Comparison of ENCODE assay signal across 8 cellular contexts in genomic region chr14:53955671-53956426, GRCh38. TPM values are rescaled to one million over a fixed set of nuclear protein-coding genes. Genes with fewer than 3 reads are reported as not detected.
DNase-seq lines count a peak whose midpoint lies in the region; ATAC-seq and TF ChIP-seq lines count a peak whose summit lies in the region.

No MANE protein-coding gene starts in this region.

- no peak for TF ChIP-seq POLR2A in transverse colon (IDR thresholded peaks at IDR 0.05)

- H3K4me1 ChIP-seq in liver (ENCODE audit: control insufficient read depth in 4 of 4, insufficient read depth in 4 of 4, low read length in 3 of 4) (peaks cover 11 to 49% (median 37%) of the 10 kb centered on the region in 4 donors), transverse colon (peaks cover 4 to 43% (median 34%) of the 10 kb centered on the region in 4 donors)

- TF ChIP-seq RAD21 in liver (IDR thresholded peaks at IDR 0.05), result no peak

- peak overlapping the region; percentile 42 to 73 for H3K27ac ChIP-seq in liver (ENCODE audit: low read depth in 1 of 2, low read length in 2 of 2)
- H3K27ac ChIP-seq in transverse colon, result peak overlapping the region; percentile 80 to 89 (median 83)

- intact Hi-C loops in transverse colon (cut with DNase I; ENCODE audit: low total_unique reads), result loop anchor here (10.0 kb wide), 1 partner anchor 219 kb away; no protein-coding TSS in a partner anchor

- no peak for TF ChIP-seq EP300 in transverse colon (IDR thresholded peaks at IDR 0.05; ENCODE audit: low read depth)

- H3K9me3 Mint-ChIP-seq in activated T-cell treated with anti-CD3 and anti-CD28 coated beads, Interleukin-2, amount 50 U/mL, for 4 hours, result no peaks in the 10 kb centered on the region

- peaks cover 73% of the 10 kb centered on the region for H3K27me3 Mint-ChIP-seq in activated T-cell treated with anti-CD3 and anti-CD28 coated beads, Interleukin-2, amount 50 U/mL, for 4 hours (ENCODE audit: low read depth)

- H3K9ac ChIP-seq in liver (ENCODE audit: low read depth in 1 of 2, low read length in 2 of 2), result peak overlapping the region in 1 of 2 donors; percentile 59

- no peaks in the 10 kb centered on the region for H3K36me3 ChIP-seq in liver (ENCODE audit: control insufficient read depth in 4 of 4, insufficient read depth in 3 of 4, low read depth in 1 of 4, low read length in 3 of 4)
- no peaks in the 10 kb centered on the region for H3K36me3 ChIP-seq in transverse colon

- H3K36me3 Mint-ChIP-seq in activated T-cell treated with anti-CD3 and anti-CD28 coated beads, Interleukin-2, amount 50 U/mL, for 4 hours (ENCODE audit: insufficient read depth), result no peaks in the 10 kb centered on the region

- ATAC-seq in activated T-cell treated with anti-CD3 and anti-CD28 coated beads, Interleukin-2, amount 50 U/mL, for 4 hours, result no peak
- no peak for ATAC-seq in GM21825 (IDR thresholded peaks at IDR 0.05; ENCODE audit: unreplicated experiment)

- peak overlapping the region; percentile 65 for H3K4me3 ChIP-seq in astrocyte of the spinal cord (ENCODE audit: low read depth, low read length)
- H3K4me3 ChIP-seq in liver (ENCODE audit: low read depth in 1 of 3, low read length in 3 of 3), result peak overlapping the region in 2 of 3 donors; percentile 27 to 71
- peak overlapping the region; percentile 13 to 59 (median 54) for H3K4me3 ChIP-seq in transverse colon

- peaks cover 40% of the 10 kb centered on the region for H3K4me1 Mint-ChIP-seq in activated T-cell treated with anti-CD3 and anti-CD28 coated beads, Interleukin-2, amount 50 U/mL, for 4 hours (ENCODE audit: low read depth)

- in situ Hi-C loops in astrocyte of the spinal cord (cut with HindIII; ENCODE audit: low sequenced_read_pairs) (no loop called here), transverse colon (cut with MboI; ENCODE audit: low pct_ligation_motif_present in 1 of 4, low pct_unique_long_range_greater_than_20kb in 1 of 4, low sequenced_read_pairs in 3 of 4) (loop anchor here in 1 of 4 donors (25.0 kb wide), 1 partner anchor 381 kb away; no protein-coding TSS in a partner anchor)

- no peaks in the 10 kb centered on the region for H3K9me3 ChIP-seq in liver (ENCODE audit: control insufficient read depth in 4 of 4, low read length in 3 of 4)
- no peaks in the 10 kb centered on the region for H3K9me3 ChIP-seq in transverse colon

- 5% methylated on average over 52 of the region's 52 CpGs for WGBS in liver
- 0 to 6% methylated on average over 7 to 47 of the region's 52 CpGs for WGBS in transverse colon (ENCODE audit: low coverage in 1 of 2), 2 donors

- no peak for DNase-seq in activated T-cell treated with anti-CD3 and anti-CD28 coated beads, Interleukin-2, amount 50 U/mL, for 4 hours
- DNase-seq in activated T-cell treated with anti-CD3 and anti-CD28 coated beads for 4 hours (no peak), astrocyte of the spinal cord (ENCODE audit: low read depth, low spot score) (peak; percentile 53), transverse colon (peak; percentile 62), NOMO-1 treated with DMSO at 0.1 percent for 48 hours (lab: John Stamatoyannopoulos, UW; ENCODE audit: unreplicated experiment) (no peak), HuH-7.5 (ENCODE audit: low spot score) (no peak)

- TF ChIP-seq CTCF in astrocyte of the spinal cord (IDR thresholded peaks at IDR 0.05; ENCODE audit: low read depth, low read length), result no peak
- TF ChIP-seq CTCF in liver (IDR thresholded peaks at IDR 0.05; ENCODE audit: low read depth, low read length, missing input control), result no peak
- TF ChIP-seq CTCF in transverse colon (IDR thresholded peaks at IDR 0.05), result no peak

- peak overlapping the region; percentile 49 for H3K4me3 Mint-ChIP-seq in activated T-cell treated with anti-CD3 and anti-CD28 coated beads, Interleukin-2, amount 50 U/mL, for 4 hours

- H3K27me3 ChIP-seq in liver (ENCODE audit: control insufficient read depth in 4 of 4, insufficient read depth in 4 of 4, low read length in 3 of 4) (peaks cover 0 to 8% (median under 1%) of the 10 kb centered on the region in 4 donors), transverse colon (peaks cover 42% of the 10 kb centered on the region)

TF ChIP-seq in liver, 16 proteins besides CTCF, POLR2A, EP300 and RAD21:
- TF ChIP-seq NR2F2 (IDR thresholded peaks at IDR 0.05) (no peak), JUND (IDR thresholded peaks at IDR 0.05) (no peak), REST (IDR thresholded peaks at IDR 0.05) (no peak), SP1 (IDR thresholded peaks at IDR 0.05) (no peak), TAF1 (conservative IDR thresholded peaks at IDR 0.05) (no peak), MAX (IDR thresholded peaks at IDR 0.05) (no peak), YY1 (IDR thresholded peaks at IDR 0.05) (no peak), HNF4G (IDR thresholded peaks at IDR 0.05) (no peak)

RNA-seq across cellular contexts. Expression of gene BMP4, which starts 0.8 kb away (rescaled TPM):
- total RNA-seq in activated T-cell treated with anti-CD3 and anti-CD28 coated beads, Interleukin-2, amount 50 U/mL, for 4 hours, result under 1 TPM; 0.11 to 0.30 (median 0.27) TPM
- 1 to 10 TPM; 2.1 to 4.2 TPM for total RNA-seq in liver
- polyA plus RNA-seq in liver, result 1 to 10 TPM; 2.0 to 2.8 TPM
- total RNA-seq in transverse colon, result 10 to 100 TPM in 3 of 4 donors, 1 to 10 TPM in 1; 7.2 to 56.5 (median 12.4) TPM

Comparison
In these comparisons a context has a peak if more than half of its experiments do, and no peak if none do; other contexts are left out.
1. DNase-seq: peak in astrocyte of the spinal cord (single experiment) and transverse colon (single experiment); none in activated T-cell treated with anti-CD3 and anti-CD28 coated beads, Interleukin-2, amount 50 U/mL, for 4 hours (single experiment), activated T-cell treated with anti-CD3 and anti-CD28 coated beads for 4 hours (single experiment), NOMO-1 treated with DMSO at 0.1 percent for 48 hours (single experiment) and HuH-7.5 (single experiment).
2. Peak in every context shown above with its lines, with median percentiles within 50 percentile points of each other: H3K4me3 ChIP-seq.